ENCODE assay signal across 9 cellular contexts in genomic region chr6:77607004-77607403, GRCh38. TPM values are rescaled to one million over a fixed set of nuclear protein-coding genes. Genes with fewer than 3 reads are reported as not detected.
"Had no signal": no experiment of that assay in that cellular context is flagged by ENCODE, and none has a peak within 500 bp of the region (broad histone marks: within the 10 kb centered on the region; RNA-seq: fewer than 3 reads in every experiment).

No MANE protein-coding gene starts in this region.

- H3K9ac ChIP-seq: GM23248 had no signal

- FAIRE-seq: H1, H54, HTR-8/SVneo, K562 had no signal

- H3K4me3 ChIP-seq: GM23248, K562 had no signal

- H3K27ac ChIP-seq: GM23248 had no signal

- H2AFZ ChIP-seq: GM23248 had no signal

- DNase-seq: GM23248, H9, HCEC 1CT, KG1 had no signal

- ATAC-seq: K562 had no signal

RNA-seq across cellular contexts. Expression of gene MEI4, which starts 45.8 kb away (rescaled TPM):
- total RNA-seq: GM23248, HT-29, K562 had no signal
- polyA plus RNA-seq: K562 had no signal
